8 cellular contexts compared by ENCODE assay signal in genomic region chr19:57947419-57948134, GRCh38. TPM values are rescaled to one million over a fixed set of nuclear protein-coding genes. Genes with fewer than 3 reads are reported as not detected.
DNase-seq lines count a peak whose midpoint lies in the region; ATAC-seq and TF ChIP-seq lines count a peak whose summit lies in the region.

Gene ZNF256 (minus strand): TSS chr19:57947706. CDS start chr19:57947474, 232 bp downstream.

- no peaks in the 10 kb centered on the region for H3K27me3 Mint-ChIP-seq in T-helper 1 cell treated with Interleukin-12 subunit alpha and Interleukin-12 subunit beta and Interleukin-4 antibody, amounts not matched to agents 30 μg/mL and 1 μg/mL, for 36 hours (ENCODE audit: low read depth)

- H3K36me3 ChIP-seq in left ventricle myocardium inferior (peaks cover 23% of the 10 kb centered on the region), upper lobe of left lung (peaks cover 0 to 17% (median 12%) of the 10 kb centered on the region in 4 donors)

- 14 to 31% methylated on average over 10 to 32 of the region's 54 CpGs for WGBS in upper lobe of left lung, 2 donors

- intact Hi-C loops in left ventricle myocardium inferior (cut with micrococcal nuclease): no loop called here
- intact Hi-C loops in posterior vena cava (cut with DNase I): no loop called here

- no peak for TF ChIP-seq EP300 in upper lobe of left lung (IDR thresholded peaks at IDR 0.05)

- H3K9me3 ChIP-seq in left ventricle myocardium inferior (replicated peaks): peaks cover 38% of the 10 kb centered on the region
- H3K9me3 ChIP-seq in upper lobe of left lung: peaks cover 15 to 64% (median 37%) of the 10 kb centered on the region in 4 donors

- peaks cover 12% of the 10 kb centered on the region for H3K4me1 Mint-ChIP-seq in T-helper 1 cell treated with Interleukin-12 subunit alpha and Interleukin-12 subunit beta and Interleukin-4 antibody, amounts not matched to agents 30 μg/mL and 1 μg/mL, for 36 hours (ENCODE audit: low read depth)

- H3K27me3 ChIP-seq in left ventricle myocardium inferior (ENCODE audit: low read depth): no peaks in the 10 kb centered on the region
- H3K27me3 ChIP-seq in upper lobe of left lung: no peaks in the 10 kb centered on the region

- peak; percentile 95 to 98 for ATAC-seq in upper lobe of left lung (ENCODE audit: low FRiP score in 2 of 2)

- in situ Hi-C loops in G401 (cut with HindIII; ENCODE audit: low sequenced_read_pairs): no loop called here

- H3K4me3 ChIP-seq in left ventricle myocardium inferior: peak within 1 kb of the TSS; percentile 86
- peak within 1 kb of the TSS; percentile 71 to 93 (median 80) for H3K4me3 ChIP-seq in upper lobe of left lung

- H3K4me1 ChIP-seq in left ventricle myocardium inferior (peaks cover 49% of the 10 kb centered on the region), upper lobe of left lung (peaks cover 6 to 16% (median 7%) of the 10 kb centered on the region in 4 donors)

- peak within 1 kb of the TSS; percentile 85 for H3K27ac Mint-ChIP-seq in T-helper 1 cell treated with Interleukin-12 subunit alpha and Interleukin-12 subunit beta and Interleukin-4 antibody, amounts not matched to agents 30 μg/mL and 1 μg/mL, for 36 hours

- TF ChIP-seq CTCF in left ventricle myocardium inferior (IDR thresholded peaks at IDR 0.05; ENCODE audit: borderline replicate concordance) (peak; percentile 73), upper lobe of left lung (IDR thresholded peaks at IDR 0.05) (peak; percentile 42 to 85 (median 70))

- H3K4me3 Mint-ChIP-seq in T-helper 1 cell treated with Interleukin-12 subunit alpha and Interleukin-12 subunit beta and Interleukin-4 antibody, amounts not matched to agents 30 μg/mL and 1 μg/mL, for 36 hours: peak within 1 kb of the TSS; percentile 91

- peaks cover 52% of the 10 kb centered on the region for H3K9me3 Mint-ChIP-seq in T-helper 1 cell treated with Interleukin-12 subunit alpha and Interleukin-12 subunit beta and Interleukin-4 antibody, amounts not matched to agents 30 μg/mL and 1 μg/mL, for 36 hours

- DNase-seq in G401 (ENCODE audit: low spot score): peak; percentile 98
- DNase-seq in H4 (ENCODE audit: low spot score): peak; percentile 97
- peak; percentile 95 for DNase-seq in MV-4-11 (lab: John Stamatoyannopoulos, UW)
- peak; percentile 65 to 97 (median 91) for DNase-seq in amygdala (lab: John Stamatoyannopoulos, UW)
- peak; percentile 96 for DNase-seq in left ventricle myocardium inferior
- peak; percentile 98 for DNase-seq in posterior vena cava (ENCODE audit: low spot score)
- peak; percentile 86 to 96 for DNase-seq in upper lobe of left lung

- TF ChIP-seq POLR2A in upper lobe of left lung (IDR thresholded peaks at IDR 0.05): peak in 1 of 4 donors; percentile 24

- H3K27ac ChIP-seq in left ventricle myocardium inferior (replicated peaks) (peak within 1 kb of the TSS; percentile 93), upper lobe of left lung (peak within 1 kb of the TSS; percentile 77 to 87 (median 84))

- H3K36me3 Mint-ChIP-seq in T-helper 1 cell treated with Interleukin-12 subunit alpha and Interleukin-12 subunit beta and Interleukin-4 antibody, amounts not matched to agents 30 μg/mL and 1 μg/mL, for 36 hours (ENCODE audit: low read depth): peaks cover 34% of the 10 kb centered on the region

RNA-seq across cellular contexts. Expression of gene ZNF256, which starts in this region (rescaled TPM):
- total RNA-seq in G401 (2014; rRNA removed; shearing (Covaris generic)): 3.6 and 10.2 TPM in 2 replicates
- total RNA-seq in H4 (2014; rRNA removed; shearing (Covaris generic)): 2.5 and 8.7 TPM in 2 replicates
- total RNA-seq in left ventricle myocardium inferior: 10.8 TPM
- 1 to 10 TPM; 6.6 to 6.8 TPM for total RNA-seq in posterior vena cava
- total RNA-seq in upper lobe of left lung: 1 to 10 TPM; 1.1 to 4.9 (median 3.4) TPM

Comparison
In these comparisons a context has a peak if more than half of its experiments do, and no peak if none do; other contexts are left out.
1. Peak in every context shown above with its lines: DNase-seq, ATAC-seq, H3K4me3 ChIP-seq and H3K27ac ChIP-seq.